In genomic region chr16:66476328-66477027, GRCh38 we compare ENCODE assay signal across 12 cellular contexts. TPM values are rescaled to one million over a fixed set of nuclear protein-coding genes. Genes with fewer than 3 reads are reported as not detected.
A peak's percentile ranks its signal among the peaks of the same experiment; 100 is the strongest.
DNase-seq lines count a peak whose midpoint lies in the region; ATAC-seq lines count a peak whose summit lies in the region.
"Had no signal": no experiment of that assay in that cellular context is flagged by ENCODE, and none has a peak within 500 bp of the region (broad histone marks: within the 10 kb centered on the region; RNA-seq: fewer than 3 reads in every experiment).

No MANE protein-coding gene starts in this region.

- CTCF ChIA-PET in activated CD4-positive, alpha-beta memory T cell treated with anti-CD3 and anti-CD28 coated beads for 36 hours (lab: Charles Lee) = interaction anchor here (0.6 to 5.8 kb wide), 17 partner anchors 8 to 445 kb away, joined by 3 to 73 read pairs (median 3); partner anchors contain the start of gene CMTM3

- POLR2A ChIA-PET in activated CD4-positive, alpha-beta memory T cell treated with anti-CD3 and anti-CD28 coated beads for 36 hours (lab: Charles Lee) = interaction anchor here (0.5 to 1.0 kb wide), 2 partner anchors 46 to 123 kb away, joined by 4 to 5 read pairs; no protein-coding TSS in a partner anchor

- no peak overlapping the region for H3K27ac Mint-ChIP-seq in activated CD4-positive, alpha-beta memory T cell treated with anti-CD3 and anti-CD28 coated beads for 36 hours

- H3K4me3 Mint-ChIP-seq in activated CD4-positive, alpha-beta memory T cell treated with anti-CD3 and anti-CD28 coated beads for 36 hours = no peak overlapping the region
- H3K4me3 Mint-ChIP-seq: CD14-positive monocyte had no signal

- no peaks in the 10 kb centered on the region for H3K36me3 Mint-ChIP-seq in activated CD4-positive, alpha-beta memory T cell treated with anti-CD3 and anti-CD28 coated beads for 36 hours
- H3K36me3 Mint-ChIP-seq: CD14-positive monocyte had no signal

- H3K27me3 Mint-ChIP-seq in activated CD4-positive, alpha-beta memory T cell treated with anti-CD3 and anti-CD28 coated beads for 36 hours = no peaks in the 10 kb centered on the region

- peaks cover 22% of the 10 kb centered on the region for H3K4me1 Mint-ChIP-seq in activated CD4-positive, alpha-beta memory T cell treated with anti-CD3 and anti-CD28 coated beads for 36 hours (ENCODE audit: low read depth)

- no peaks in the 10 kb centered on the region for H3K9me3 Mint-ChIP-seq in activated CD4-positive, alpha-beta memory T cell treated with anti-CD3 and anti-CD28 coated beads for 36 hours

- intact Hi-C loops in cardiac septum (cut with DNase I) = no loop called here
- intact Hi-C loops in left ventricle myocardium superior (cut with micrococcal nuclease) = no loop called here
- intact Hi-C loops in activated CD4-positive, alpha-beta memory T cell treated with anti-CD3 and anti-CD28 coated beads for 36 hours (cut with micrococcal nuclease) = no loop called here

- ATAC-seq in left ventricle myocardium superior (no peak), HG02852 (IDR thresholded peaks at IDR 0.05; ENCODE audit: unreplicated experiment) (no peak), GM18858 (IDR thresholded peaks at IDR 0.05; ENCODE audit: unreplicated experiment) (no peak), GM19395 (IDR thresholded peaks at IDR 0.05; ENCODE audit: unreplicated experiment) (no peak)

- DNase-seq in cardiac septum (ENCODE audit: low spot score) = peak; percentile 70
- no peak for DNase-seq in left ventricle myocardium superior
- peak; percentile 73 for DNase-seq in activated CD4-positive, alpha-beta memory T cell treated with anti-CD3 and anti-CD28 coated beads for 36 hours
- peak; percentile 63 for DNase-seq in iPS-NIHi7 (ENCODE audit: extremely low spot score)
- DNase-seq in GM03348 (ENCODE audit: low spot score) = no peak
- DNase-seq: hippocampal formation, NCI-H524 had no signal

RNA-seq across cellular contexts. Expression of gene BEAN1, which starts 49.4 kb away (rescaled TPM):
- total RNA-seq in cardiac septum = 2.8 TPM
- 3.3 TPM for total RNA-seq in left ventricle myocardium superior
- not detected for total RNA-seq in activated CD4-positive, alpha-beta memory T cell treated with anti-CD3 and anti-CD28 coated beads for 36 hours
- total RNA-seq: ascending aorta had no signal

Comparison
In these comparisons a context has a peak if more than half of its experiments do, and no peak if none do; other contexts are left out.
1. DNase-seq: peak in cardiac septum (single experiment), activated CD4-positive, alpha-beta memory T cell treated with anti-CD3 and anti-CD28 coated beads for 36 hours (single experiment) and iPS-NIHi7 (single experiment); none in left ventricle myocardium superior (single experiment) and GM03348 (single experiment).